In genomic region chr10:80659284-80659683, GRCh38 we compare ENCODE assay signal across 14 cellular contexts.
DNase-seq lines count a peak whose midpoint lies in the region; ATAC-seq and TF ChIP-seq lines count a peak whose summit lies in the region.
"Had no signal": no experiment of that assay in that cellular context is flagged by ENCODE, and none has a peak within 500 bp of the region (broad histone marks: within the 10 kb centered on the region; RNA-seq: fewer than 3 reads in every experiment).

No MANE protein-coding gene starts in this region.

- H3K4me3 ChIP-seq in right cardiac atrium (ENCODE audit: low read length) (no peak overlapping the region), spleen (peak overlapping the region in 1 of 8 donors; percentile 37)
- H3K4me3 ChIP-seq: BLaER1, HAP-1 had no signal

- WGBS in right cardiac atrium: 66% methylated on average over 9 of the region's 9 CpGs
- WGBS in spleen, 5 donors: 89 to 95% (median 93%) methylated on average over 9 of the region's 9 CpGs

- H3K9me3 ChIP-seq in right cardiac atrium (ENCODE audit: control insufficient read depth, low read length) (peaks cover 3% of the 10 kb centered on the region), spleen (peaks cover 0 to 35% (median 27%) of the 10 kb centered on the region in 8 donors)
- H3K9me3 ChIP-seq: HAP-1 had no signal

- no peaks in the 10 kb centered on the region for H3K27me3 ChIP-seq in right cardiac atrium (ENCODE audit: control insufficient read depth, insufficient read depth)
- H3K27me3 ChIP-seq in spleen (replicated peaks in 1 of 7): peaks cover 0 to 31% (median 3%) of the 10 kb centered on the region in 7 donors
- H3K27me3 ChIP-seq: BLaER1 had no signal

- H3K36me3 ChIP-seq in spleen: no peaks in the 10 kb centered on the region
- H3K36me3 ChIP-seq: BLaER1, HAP-1 had no signal

- TF ChIP-seq POLR2A in spleen (IDR thresholded peaks at IDR 0.05): no peak

- H3K4me1 ChIP-seq in right cardiac atrium (ENCODE audit: control insufficient read depth, insufficient read depth, low read length) (no peaks in the 10 kb centered on the region), spleen (peaks cover 0 to 48% (median 19%) of the 10 kb centered on the region in 6 donors)
- H3K4me1 ChIP-seq: HAP-1 had no signal

- DNase-seq in Right ventricle myocardium superior (no peak), right cardiac atrium (no peak), ELF-1 (ENCODE audit: low read depth, low spot score) (peak; percentile 10), cerebellum (ENCODE audit: low spot score) (peak; percentile 7), spleen (no peak), SIG-M5 (lab: John Stamatoyannopoulos, UW) (no peak)
- DNase-seq: 8988T; AML-193; Calu3; CD4-positive, CD25-positive, alpha-beta regulatory T cell; DMS 273 treated with DMSO at 0.1 percent for 48 hours had no signal

- no peak for TF ChIP-seq CTCF in spleen (IDR thresholded peaks at IDR 0.05 in 8 of 11, conservative IDR thresholded peaks at IDR 0.05 in 3 of 11)

- peak; percentile 72 for ATAC-seq in Right ventricle myocardium superior (ENCODE audit: poor library complexity)
- ATAC-seq in right cardiac atrium: no peak
- ATAC-seq in GM18858 (IDR thresholded peaks at IDR 0.05; ENCODE audit: unreplicated experiment): no peak

- intact Hi-C loops in Right ventricle myocardium superior (cut with DNase I): no loop called here
- intact Hi-C loops in right cardiac atrium (cut with DNase I): no loop called here
- intact Hi-C loops in spleen (cut with DNase I; ENCODE audit: low total_unique reads): no loop called here

- no peak overlapping the region for H3K27ac ChIP-seq in right cardiac atrium (ENCODE audit: low read length)
- H3K27ac ChIP-seq in spleen: peak overlapping the region in 5 of 8 donors; percentile 48 to 88 (median 82)
- H3K27ac ChIP-seq: BLaER1 had no signal

Comparison
In these comparisons a context has a peak if more than half of its experiments do, and no peak if none do; other contexts are left out.
1. DNase-seq: peak in ELF-1 (single experiment) and cerebellum (single experiment); none in Right ventricle myocardium superior (single experiment), right cardiac atrium (0 of 3), spleen (single experiment) and SIG-M5 (single experiment).